ENCODE assay signal across 17 cellular contexts in the genomic region with DNA sequence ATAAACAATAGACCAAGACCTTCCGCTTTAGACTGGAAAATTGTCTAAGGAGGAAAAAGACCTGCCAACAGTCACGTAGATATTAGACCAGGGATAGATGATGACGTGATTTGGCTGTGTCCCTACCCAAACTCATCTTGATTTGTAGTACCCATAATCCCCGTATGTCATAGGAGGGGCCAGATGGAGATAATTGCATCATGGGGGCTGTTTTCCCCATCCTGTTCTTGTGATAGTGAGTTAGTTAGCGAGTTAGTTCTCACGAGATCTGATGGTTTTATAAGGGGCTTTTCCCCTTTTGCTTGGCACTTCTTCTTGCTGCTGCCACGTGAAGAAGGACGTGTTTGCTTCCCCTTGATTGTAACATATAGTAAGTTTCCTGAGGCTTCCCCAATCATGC. TPM values are rescaled to one million over a fixed set of nuclear protein-coding genes. Genes with fewer than 3 reads are reported as not detected.
A peak's percentile ranks its signal among the peaks of the same experiment; 100 is the strongest.
DNase-seq lines count a peak whose midpoint lies in the region; ATAC-seq, FAIRE-seq and TF ChIP-seq lines count a peak whose summit lies in the region.
"Had no signal": no experiment of that assay in that cellular context is flagged by ENCODE, and none has a peak within 500 bp of the region (broad histone marks: within the 10 kb centered on the region; RNA-seq: fewer than 3 reads in every experiment).

No MANE protein-coding gene starts in this region.

- CTCF ChIA-PET in GM12878 (lab: Yijun Ruan, JAX): no interaction called here

- H3K9me3 ChIP-seq in CD4-positive, CD25-positive, alpha-beta regulatory T cell (ENCODE audit: control insufficient read depth in 2 of 2, low read length in 2 of 2): no peaks in the 10 kb centered on the region
- H3K9me3 ChIP-seq in DND-41 (ENCODE audit: insufficient read depth, low read length, severe bottlenecking) (no peaks in the 10 kb centered on the region), Karpas-422 (ENCODE audit: low read length) (no peaks in the 10 kb centered on the region), GM12878 (replicated peaks; ENCODE audit: control insufficient read depth, insufficient read depth, low read length) (no peaks in the 10 kb centered on the region)
- H3K9me3 ChIP-seq: upper lobe of right lung had no signal

- H3K27me3 ChIP-seq in CD4-positive, CD25-positive, alpha-beta regulatory T cell (ENCODE audit: control insufficient read depth, insufficient read depth, low read length): no peaks in the 10 kb centered on the region
- H3K27me3 ChIP-seq in DND-41 (ENCODE audit: insufficient read depth, low read length, poor library complexity) (no peaks in the 10 kb centered on the region), Karpas-422 (ENCODE audit: low read length) (no peaks in the 10 kb centered on the region), GM12878 (replicated peaks in 1 of 2; ENCODE audit: control insufficient read depth in 2 of 2, insufficient read depth in 2 of 2, low read length in 1 of 2) (no peaks in the 10 kb centered on the region)
- H3K27me3 ChIP-seq: upper lobe of right lung had no signal

- H3K4me2 ChIP-seq in DND-41 (ENCODE audit: insufficient read depth, low read length) (0 out of 2 replicates have a peak overlapping the region, but pooled peaks have one; percentile 36), Karpas-422 (ENCODE audit: low read depth, low read length, poor library complexity, severe bottlenecking) (peak overlapping the region; percentile 77), GM12878 (ENCODE audit: control insufficient read depth, insufficient read depth) (peak overlapping the region; percentile 80)

- no peak overlapping the region for H3K27ac ChIP-seq in CD4-positive, CD25-positive, alpha-beta regulatory T cell (ENCODE audit: insufficient read depth, low read length, poor library complexity, severe bottlenecking)
- no peak overlapping the region for H3K27ac ChIP-seq in DND-41 (ENCODE audit: low read length)
- peak overlapping the region; percentile 87 for H3K27ac ChIP-seq in Karpas-422 (ENCODE audit: low read length)
- H3K27ac ChIP-seq in GM12878 (ENCODE audit: control insufficient read depth, insufficient read depth): peak overlapping the region; percentile 72; the same call in 1 of the 2 replicates
- H3K27ac ChIP-seq: upper lobe of right lung had no signal

- in situ Hi-C loops in GM12878 (cut with MboI): no loop called here

- no peak for TF ChIP-seq CTCF in DND-41 (IDR thresholded peaks at IDR 0.05; ENCODE audit: borderline replicate concordance, extremely low read depth, low read length, poor library complexity, severe bottlenecking)
- TF ChIP-seq CTCF in GM12878 (IDR thresholded peaks at IDR 0.05 in 2 of 3, conservative IDR thresholded peaks at IDR 0.05 in 1 of 3; ENCODE audit: control insufficient read depth in 2 of 3, extremely low read depth in 1 of 3, insufficient read depth in 1 of 3, low read depth in 3 of 3, low read length in 3 of 3): no peak

- H3K9ac ChIP-seq in DND-41 (ENCODE audit: low read depth, low read length) (no peak overlapping the region), Karpas-422 (ENCODE audit: low read length) (0 out of 2 replicates have a peak overlapping the region, but pooled peaks have one; percentile 52), GM12878 (ENCODE audit: control insufficient read depth, insufficient read depth, low read length) (no peak overlapping the region)

- peak overlapping the region; percentile 70 for H3K4me3 ChIP-seq in CD4-positive, CD25-positive, alpha-beta regulatory T cell (ENCODE audit: low read depth, low read length)
- no peak overlapping the region for H3K4me3 ChIP-seq in DND-41 (ENCODE audit: low read depth in 1 of 2, low read length in 2 of 2)
- H3K4me3 ChIP-seq in Karpas-422 (ENCODE audit: low read length): peak overlapping the region; percentile 59
- H3K4me3 ChIP-seq in GM12878: no peak overlapping the region
- H3K4me3 ChIP-seq: K562, upper lobe of right lung had no signal

- POLR2A ChIA-PET in GM12878 (lab: Charles Lee): no interaction called here

- TF ChIP-seq POLR2A in GM12878 (IDR thresholded peaks at IDR 0.05; ENCODE audit: low read depth, low read length): no peak

- H3K4me1 ChIP-seq in CD4-positive, CD25-positive, alpha-beta regulatory T cell (ENCODE audit: control insufficient read depth, insufficient read depth, low read length, poor library complexity, severe bottlenecking): peaks cover 10% of the 10 kb centered on the region
- peaks cover 7% of the 10 kb centered on the region; the same call in 1 of the 2 replicates for H3K4me1 ChIP-seq in DND-41 (ENCODE audit: insufficient read depth, low read length)
- H3K4me1 ChIP-seq in Karpas-422 (ENCODE audit: low read length): peaks cover 26% of the 10 kb centered on the region
- peaks cover 19% of the 10 kb centered on the region for H3K4me1 ChIP-seq in GM12878 (ENCODE audit: control insufficient read depth, insufficient read depth, low read length)
- H3K4me1 ChIP-seq: upper lobe of right lung had no signal

- RAD21 ChIA-PET in GM12878 (lab: Charles Lee; ENCODE audit: unreplicated experiment): no interaction called here

- WGBS in GM12878 (ENCODE audit: insufficient coverage, insufficient replicate concordance, low lambda C conversion rate, missing lambda C conversion rate): 72% methylated on average over 8 of the region's 8 CpGs

- no peak for TF ChIP-seq RAD21 in GM12878 (IDR thresholded peaks at IDR 0.05; ENCODE audit: insufficient read depth, low read depth, low read length)

- H3K9me2 ChIP-seq in Karpas-422 (replicated peaks; ENCODE audit: insufficient read depth, low read length): no peaks in the 10 kb centered on the region

- DNase-seq in CD4-positive, CD25-positive, alpha-beta regulatory T cell: no peak
- no peak for DNase-seq in DND-41
- DNase-seq in Karpas-422: peak; percentile 70
- no peak for DNase-seq in GM12878 (ENCODE audit: low read depth, low spot score)
- DNase-seq in left lobe of liver (ENCODE audit: low spot score): no peak
- DNase-seq in activated CD4-positive, CD25-positive, alpha-beta regulatory T cell treated with anti-CD3 and anti-CD28 coated beads, Interleukin-2, amount 50 U/mL, for 72 hours: no peak
- DNase-seq in head of caudate nucleus: no peak
- DNase-seq in AG20443 (ENCODE audit: low spot score): no peak
- DNase-seq: activated CD4-positive, alpha-beta T cell treated with anti-CD3 and anti-CD28 coated beads for 1 hour; C1 segment of cervical spinal cord; NCI-H2171 treated with DMSO at 0.1 percent for 48 hours; stimulated activated naive CD4-positive, alpha-beta T cell treated with Interleukin-2 at 50 U/mL for 16 hours; upper lobe of right lung had no signal

- H3K4me1 Mint-ChIP-seq in CD4-positive, CD25-positive, alpha-beta regulatory T cell: peaks cover 16 to 32% (median 24%) of the 10 kb centered on the region in 4 donors
- H3K4me1 Mint-ChIP-seq: neural crest cell had no signal

- H2AFZ ChIP-seq in DND-41 (ENCODE audit: low read depth, low read length): no peak overlapping the region
- H2AFZ ChIP-seq in Karpas-422 (ENCODE audit: low read length): peak overlapping the region; percentile 90
- H2AFZ ChIP-seq in GM12878 (ENCODE audit: control insufficient read depth, low read depth, low read length): peak overlapping the region; percentile 35; the same call in 1 of the 2 replicates

- intact Hi-C loops in GM12878 (cut with micrococcal nuclease; ENCODE audit: unreplicated experiment) (loop anchor here (10.0 kb wide), 1 partner anchor 301 kb away; no protein-coding TSS in a partner anchor), head of caudate nucleus (cut with DNase I) (no loop called here)

- BruUV-seq in GM12878 (replicated peaks; lab: Mats Ljungman, UMichigan): no TSS peak

- SMC1A ChIA-PET in GM12878 (lab: Charles Lee; ENCODE audit: uncharacterized antibody, unreplicated experiment): interaction anchor here (1.4 kb wide), 1 partner anchor 31 kb away, joined by 7 read pairs; no protein-coding TSS in a partner anchor

- no peaks in the 10 kb centered on the region for H3K9me3 Mint-ChIP-seq in CD4-positive, CD25-positive, alpha-beta regulatory T cell

- no peaks in the 10 kb centered on the region for H3K36me3 ChIP-seq in CD4-positive, CD25-positive, alpha-beta regulatory T cell (ENCODE audit: control insufficient read depth, insufficient read depth, low read length)
- H3K36me3 ChIP-seq in DND-41 (ENCODE audit: insufficient read depth, low read length) (no peaks in the 10 kb centered on the region), Karpas-422 (ENCODE audit: insufficient read depth, low read length) (no peaks in the 10 kb centered on the region), GM12878 (ENCODE audit: control insufficient read depth in 2 of 2, insufficient read depth in 2 of 2, low read length in 1 of 2) (no peaks in the 10 kb centered on the region)
- H3K36me3 ChIP-seq: upper lobe of right lung had no signal

- H3K36me3 Mint-ChIP-seq in CD4-positive, CD25-positive, alpha-beta regulatory T cell: no peaks in the 10 kb centered on the region

- H3K27ac Mint-ChIP-seq in CD4-positive, CD25-positive, alpha-beta regulatory T cell: peak overlapping the region; percentile 29 to 87 (median 77)

- peak overlapping the region in 2 of 4 donors; percentile 57 to 77 for H3K4me3 Mint-ChIP-seq in CD4-positive, CD25-positive, alpha-beta regulatory T cell
- H3K4me3 Mint-ChIP-seq: neural crest cell had no signal

- H4K20me1 ChIP-seq in DND-41 (ENCODE audit: insufficient read depth, low read length) (no peaks in the 10 kb centered on the region), Karpas-422 (ENCODE audit: insufficient read depth, low read depth, low read length) (no peaks in the 10 kb centered on the region), GM12878 (ENCODE audit: control insufficient read depth, insufficient read depth) (no peaks in the 10 kb centered on the region)

- no peaks in the 10 kb centered on the region for H3K79me2 ChIP-seq in DND-41 (ENCODE audit: insufficient read depth, low read length)
- H3K79me2 ChIP-seq in Karpas-422 (ENCODE audit: low read length): no peaks in the 10 kb centered on the region
- H3K79me2 ChIP-seq in GM12878 (ENCODE audit: control insufficient read depth, insufficient read depth, low read length): no peaks in the 10 kb centered on the region

- FAIRE-seq in GM12878 (lab: Jason Lieb, UNC): no peak
- FAIRE-seq: astrocyte, K562 had no signal

- no peak for TF ChIP-seq EP300 in GM12878 (IDR thresholded peaks at IDR 0.05; ENCODE audit: borderline replicate concordance in 1 of 2, control insufficient read depth in 1 of 2, low read depth in 2 of 2, low read length in 2 of 2)

- ATAC-seq in CD4-positive, CD25-positive, alpha-beta regulatory T cell (ENCODE audit: low read depth in 2 of 2): no peak
- no peak for ATAC-seq in DND-41 (ENCODE audit: insufficient read depth, low read depth)
- no peak for ATAC-seq in GM12878
- no peak for ATAC-seq in left lobe of liver
- ATAC-seq: K562, Right ventricle myocardium inferior, upper lobe of right lung had no signal

- no peaks in the 10 kb centered on the region for H3K27me3 Mint-ChIP-seq in CD4-positive, CD25-positive, alpha-beta regulatory T cell

RNA-seq across cellular contexts. Expression of gene SUCLG2, which starts 31.7 kb away (rescaled TPM):
- 53.6 TPM for total RNA-seq in CD4-positive, CD25-positive, alpha-beta regulatory T cell
- polyA plus RNA-seq in CD4-positive, CD25-positive, alpha-beta regulatory T cell: 10 to 100 TPM; 60.7 to 75.0 (median 69.5) TPM
- total RNA-seq in Karpas-422 (2014; rRNA removed; shearing (Covaris generic); ENCODE audit: low replicate concordance): 49.0 and 53.6 TPM in 2 replicates
- total RNA-seq in GM12878 (2013; cell fraction: nucleolus; rRNA removed): 33.1 and 35.8 TPM in 2 replicates
- total RNA-seq in GM12878 (2014; rRNA removed) (28.1 and 38.4 TPM in 2 replicates), GM12878 (2014; rRNA removed; fragmentation: Illumina TruSeq; extraction: Trizol) (48.0 and 48.5 TPM in 2 replicates), GM12878 (2021) (38.3 and 39.7 TPM in 2 replicates), left lobe of liver (157 TPM)
- 17.3 TPM for polyA plus RNA-seq in GM12878 (2011; ENCODE audit: low read depth)
- polyA plus RNA-seq in GM12878 (2011; rRNA removed) (33.8 and 49.2 TPM in 2 replicates), GM12878 (2014; fragmentation: Illumina TruSeq; extraction: Trizol) (48.0 and 57.3 TPM in 2 replicates), GM12878 (2014; fragmentation: Nextera tagmentation; extraction: Ambion mirVana) (10 to 100 TPM; 17.8 to 31.1 TPM), GM12878 (2014; rRNA removed) (26.6 and 36.0 TPM in 2 replicates), GM12878 (2016; fragmentation: Nextera tagmentation; extraction: Ambion mirVana) (10 to 100 TPM; 49.9 to 50.9 TPM)
- polyA plus RNA-seq in GM12878 (2011; cell fraction: cytosol; rRNA removed): 13.4 and 13.5 TPM in 2 replicates
- polyA plus RNA-seq in GM12878 (2011; cell fraction: nucleus; rRNA removed): 13.3 and 14.8 TPM in 2 replicates
- polyA plus RNA-seq in GM12878 (2012): 28.0 and 39.1 TPM in 2 replicates
- polyA minus RNA-seq in GM12878 (2011; rRNA and poly(A)+ RNA removed): 17.2 and 17.6 TPM in 2 replicates
- 7.4 and 9.9 TPM in 2 replicates for polyA minus RNA-seq in GM12878 (2011; cell fraction: cytosol; rRNA and poly(A)+ RNA removed)
- polyA minus RNA-seq in GM12878 (2011; cell fraction: nucleus; rRNA and poly(A)+ RNA removed): 14.7 and 22.8 TPM in 2 replicates

Comparison
In these comparisons a context has a peak if more than half of its experiments do, and no peak if none do; other contexts are left out.
1. H3K27ac ChIP-seq: peak in Karpas-422 (single experiment) and GM12878 (single experiment); none in CD4-positive, CD25-positive, alpha-beta regulatory T cell (single experiment) and DND-41 (single experiment).
2. H3K4me3 ChIP-seq: peak in CD4-positive, CD25-positive, alpha-beta regulatory T cell (single experiment) and Karpas-422 (single experiment); none in DND-41 (0 of 2) and GM12878 (single experiment).
3. Peak in every context shown above with its lines, with median percentiles within 50 percentile points of each other: H3K4me2 ChIP-seq.